Comparison of ENCODE assay signal across 24 cellular contexts in the genomic region with DNA sequence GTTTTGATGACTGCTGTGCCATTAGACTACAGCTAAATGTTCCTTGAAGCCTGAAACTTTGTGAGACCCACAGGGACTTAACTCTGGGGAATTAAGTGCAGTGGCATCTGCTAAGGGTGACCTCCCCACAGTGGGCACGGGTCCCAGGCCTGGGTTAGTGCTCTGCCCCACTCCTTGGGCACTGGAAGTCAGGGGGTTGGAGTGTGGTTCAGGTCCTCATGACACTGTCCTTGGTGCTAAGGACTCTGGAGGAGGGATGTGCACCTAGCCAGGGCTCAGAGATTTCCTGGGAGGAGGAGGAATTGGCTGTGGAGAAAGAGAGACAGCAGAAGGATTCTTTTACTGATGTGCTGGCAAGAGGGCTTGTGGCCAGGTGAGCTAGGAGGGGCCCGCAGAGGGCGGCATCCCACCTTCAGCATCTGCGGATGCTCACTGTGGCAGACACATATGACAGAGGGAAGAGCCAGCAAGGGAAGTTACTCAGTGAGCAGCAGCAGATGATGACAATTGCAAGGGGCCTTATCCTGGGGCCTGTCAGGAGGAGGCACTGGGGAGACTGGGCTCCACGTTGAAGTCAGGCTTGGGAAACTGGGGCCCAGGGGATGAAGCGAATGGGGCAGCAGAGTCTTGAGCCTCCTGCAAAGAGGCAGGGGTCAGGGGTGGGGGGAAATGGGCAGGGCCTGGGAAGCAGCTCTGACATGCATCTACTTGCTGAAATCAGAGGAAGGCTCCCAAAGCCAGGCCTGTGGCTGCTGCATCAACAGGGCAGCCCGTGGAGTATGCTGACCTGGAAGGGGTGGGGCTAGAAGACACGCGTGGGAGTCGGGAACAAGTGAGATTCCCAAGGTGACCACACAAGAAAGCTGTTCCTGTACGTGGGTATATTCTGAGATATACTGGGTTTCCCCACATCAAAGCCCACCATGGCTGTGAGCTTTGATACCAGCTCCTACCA.
"Had no signal": no experiment of that assay in that cellular context is flagged by ENCODE, and none has a peak within 500 bp of the region (broad histone marks: within the 10 kb centered on the region; RNA-seq: fewer than 3 reads in every experiment).

No MANE protein-coding gene starts in this region.

- H3K36me3 Mint-ChIP-seq: activated naive CD4-positive, alpha-beta T cell treated with anti-CD3 and anti-CD28 coated beads, Interleukin-2, amount 50 U/mL, for 24 hours; naive B cell had no signal

- H3K4me1 ChIP-seq: lower lobe of right lung, neural progenitor cell, psoas muscle, thyroid gland, upper lobe of right lung had no signal

- H3K9ac ChIP-seq: neural progenitor cell had no signal

- ATAC-seq: activated CD4-positive, CD25-positive, alpha-beta regulatory T cell treated with anti-CD3 and anti-CD28 coated beads, Interleukin-2, amount 50 U/mL, for 24 hours; activated CD8-positive, alpha-beta T cell treated with anti-CD3 and anti-CD28 coated beads, Interleukin-2, amount 10 ng/mL, durations not matched to agents 7 days and 5 days; lower lobe of right lung; psoas muscle; right cardiac atrium; upper lobe of right lung had no signal

- H3K4me1 Mint-ChIP-seq: activated CD4-positive, alpha-beta T cell treated with anti-CD3 and anti-CD28 coated beads, Interleukin-2, amount 10 ng/mL, durations not matched to agents 7 days and 5 days; activated naive CD4-positive, alpha-beta T cell treated with anti-CD3 and anti-CD28 coated beads, Interleukin-2, amount 50 U/mL, for 24 hours; brain; naive B cell; neural progenitor cell had no signal

- H3K9me3 ChIP-seq: lower lobe of right lung, ovary, thyroid gland had no signal

- H3K4me2 ChIP-seq: neural progenitor cell had no signal

- H3K27me3 Mint-ChIP-seq: activated CD4-positive, alpha-beta T cell treated with anti-CD3 and anti-CD28 coated beads, Interleukin-2, amount 10 ng/mL, durations not matched to agents 7 days and 5 days had no signal

- DNase-seq: activated CD4-positive, alpha-beta T cell treated with anti-CD3 and anti-CD28 coated beads, Interleukin-2, amount 10 ng/mL, durations not matched to agents 7 days and 5 days; activated CD8-positive, alpha-beta T cell treated with anti-CD3 and anti-CD28 coated beads, Interleukin-2, amount 10 ng/mL, durations not matched to agents 7 days and 5 days; activated gamma-delta T cell treated with Interleukin-2 at 50 U/mL for 16 hours; anterior cingulate cortex; caudate nucleus; kidney; lower lobe of right lung; mesendoderm; naive B cell; ovary; psoas muscle; right cardiac atrium; stimulated activated CD4-positive, alpha-beta T cell treated with anti-CD3 and anti-CD28 coated beads, Interleukin-1b, Interleukin-23, amount 100 ng/mL, for 48 hours; substantia nigra; thyroid gland; upper lobe of right lung had no signal

- H3K27me3 ChIP-seq: neural progenitor cell, ovary, thyroid gland, upper lobe of right lung had no signal

- H3K9me3 Mint-ChIP-seq: activated CD4-positive, alpha-beta T cell treated with anti-CD3 and anti-CD28 coated beads, Interleukin-2, amount 10 ng/mL, durations not matched to agents 7 days and 5 days; activated naive CD4-positive, alpha-beta T cell treated with anti-CD3 and anti-CD28 coated beads, Interleukin-2, amount 50 U/mL, for 24 hours; stimulated activated naive CD8-positive, alpha-beta T cell treated with anti-CD3 and anti-CD28 coated beads, Interleukin-15, Interleukin-2, amounts not matched to agents 100 ng/mL and 50 ng/mL, for 24 hours had no signal

- H2AFZ ChIP-seq: neural progenitor cell had no signal

- H3K4me3 ChIP-seq: lower lobe of right lung, neural progenitor cell, ovary, psoas muscle, skin epidermis, thyroid gland, upper lobe of right lung had no signal

- H3K27ac ChIP-seq: epithelial cell of prostate, lower lobe of right lung, neural progenitor cell, ovary, psoas muscle, skin epidermis, thyroid gland, upper lobe of right lung, VCaP had no signal

- H3K4me3 Mint-ChIP-seq: activated CD4-positive, alpha-beta T cell treated with anti-CD3 and anti-CD28 coated beads, Interleukin-2, amount 10 ng/mL, durations not matched to agents 7 days and 5 days; activated CD8-positive, alpha-beta T cell treated with anti-CD3 and anti-CD28 coated beads, Interleukin-2, amount 10 ng/mL, durations not matched to agents 7 days and 5 days; activated naive CD4-positive, alpha-beta T cell treated with anti-CD3 and anti-CD28 coated beads, Interleukin-2, amount 50 U/mL, for 24 hours; brain; neural progenitor cell; stimulated activated naive CD8-positive, alpha-beta T cell treated with anti-CD3 and anti-CD28 coated beads, Interleukin-15, Interleukin-2, amounts not matched to agents 100 ng/mL and 50 ng/mL, for 24 hours had no signal

- H3K27ac Mint-ChIP-seq: activated CD4-positive, alpha-beta T cell treated with anti-CD3 and anti-CD28 coated beads, Interleukin-2, amount 10 ng/mL, durations not matched to agents 7 days and 5 days; activated CD8-positive, alpha-beta T cell treated with anti-CD3 and anti-CD28 coated beads, Interleukin-2, amount 10 ng/mL, durations not matched to agents 7 days and 5 days; activated naive CD4-positive, alpha-beta T cell treated with anti-CD3 and anti-CD28 coated beads, Interleukin-2, amount 50 U/mL, for 24 hours; naive B cell; neural progenitor cell; stimulated activated naive CD8-positive, alpha-beta T cell treated with anti-CD3 and anti-CD28 coated beads, Interleukin-15, Interleukin-2, amounts not matched to agents 100 ng/mL and 50 ng/mL, for 24 hours had no signal

- H3K36me3 ChIP-seq: lower lobe of right lung, neural progenitor cell, ovary, thyroid gland, upper lobe of right lung had no signal
